In genomic region chr2:122003196-122003595, GRCh38 we compare ENCODE assay signal across 25 cellular contexts.
"Had no signal": no experiment of that assay in that cellular context is flagged by ENCODE, and none has a peak within 500 bp of the region (broad histone marks: within the 10 kb centered on the region; RNA-seq: fewer than 3 reads in every experiment).

No MANE protein-coding gene starts in this region.

- H3K4me3 ChIP-seq: coronary artery, dorsolateral prefrontal cortex, esophagus squamous epithelium, gastroesophageal sphincter had no signal

- FAIRE-seq: astrocyte, bronchial epithelial cell had no signal

- H3K27ac ChIP-seq: brain microvascular endothelial cell, coronary artery, dorsolateral prefrontal cortex, esophagus squamous epithelium, gastroesophageal sphincter had no signal

- DNase-seq: activated CD4-positive, alpha-beta T cell treated with anti-CD3 and anti-CD28 coated beads for 36 hours; activated CD4-positive, alpha-beta T cell treated with anti-CD3 and anti-CD28 coated beads, Interleukin-2, amount 10 ng/mL, durations not matched to agents 7 days and 5 days; activated CD4-positive, alpha-beta T cell treated with anti-CD3 and anti-CD28 coated beads, Interleukin-2, amount 50 U/mL, for 48 hours; activated CD4-positive, CD25-positive, alpha-beta regulatory T cell; activated CD4-positive, CD25-positive, alpha-beta regulatory T cell treated with anti-CD3 and anti-CD28 coated beads, Interleukin-2, amount 50 U/mL, for 72 hours; activated CD8-positive, alpha-beta memory T cell treated with anti-CD3 and anti-CD28 coated beads for 24 hours; activated CD8-positive, alpha-beta T cell treated with anti-CD3 and anti-CD28 coated beads for 36 hours; activated effector memory CD4-positive, alpha-beta T cell treated with Interleukin-2 at 50 U/mL for 16 hours; activated gamma-delta T cell treated with Interleukin-2 at 50 U/mL for 16 hours; activated naive CD4-positive, alpha-beta T cell treated with anti-CD3 and anti-CD28 coated beads, Interleukin-2, amount 50 U/mL, for 16 hours; activated naive CD4-positive, alpha-beta T cell treated with Interleukin-2 at 50 U/mL for 16 hours; activated T-cell treated with anti-CD3 and anti-CD28 coated beads, Interleukin-2, amount 50 U/mL, for 4 hours; amniotic stem cell; anterior cingulate cortex; brain microvascular endothelial cell; dorsolateral prefrontal cortex; effector memory CD4-positive, alpha-beta T cell; erythroblast; esophagus squamous epithelium; foreskin melanocyte; T-helper 2 cell had no signal

- H3K4me1 ChIP-seq: esophagus squamous epithelium, gastroesophageal sphincter had no signal

- H3K27me3 ChIP-seq: brain microvascular endothelial cell, esophagus squamous epithelium, gastroesophageal sphincter had no signal

- H3K9me3 ChIP-seq: esophagus squamous epithelium, gastroesophageal sphincter had no signal

- H3K36me3 ChIP-seq: brain microvascular endothelial cell, esophagus squamous epithelium, gastroesophageal sphincter had no signal
